Comparison of ENCODE assay signal across 12 cellular contexts in the genomic region with DNA sequence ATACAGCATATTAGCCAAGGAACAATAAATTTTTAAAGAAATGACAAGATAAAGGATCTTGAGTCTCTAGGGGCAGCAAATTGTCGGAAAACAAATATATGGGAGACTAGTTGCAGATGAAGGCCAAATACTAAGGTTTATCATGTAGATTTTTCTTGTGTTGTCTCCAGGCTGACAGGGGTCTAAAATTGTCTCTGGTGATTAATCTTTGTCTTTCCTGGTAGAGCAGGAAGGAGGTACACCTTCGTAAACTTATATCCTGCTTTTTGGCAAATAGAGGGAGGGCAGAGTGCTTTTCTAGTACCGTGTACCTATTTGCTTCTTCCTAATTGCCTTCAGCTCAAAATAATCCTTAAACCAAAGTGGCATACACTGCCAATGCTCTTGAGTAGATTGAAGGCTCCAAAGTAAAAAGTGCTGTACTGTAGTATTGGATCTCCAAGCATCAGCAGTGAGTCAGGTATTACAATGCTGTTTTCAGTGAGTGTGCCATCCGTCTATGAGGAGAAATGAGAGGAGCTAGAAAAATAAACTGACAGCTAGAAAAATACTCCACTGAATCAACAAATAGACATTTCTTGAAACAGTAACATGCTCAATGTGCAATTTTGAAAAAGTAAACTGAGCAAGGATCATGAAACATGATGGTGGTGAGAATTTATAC. TPM values are rescaled to one million over a fixed set of nuclear protein-coding genes. Genes with fewer than 3 reads are reported as not detected.
DNase-seq lines count a peak whose midpoint lies in the region; ATAC-seq and TF ChIP-seq lines count a peak whose summit lies in the region.
"Had no signal": no experiment of that assay in that cellular context is flagged by ENCODE, and none has a peak within 500 bp of the region (broad histone marks: within the 10 kb centered on the region; RNA-seq: fewer than 3 reads in every experiment).

No MANE protein-coding gene starts in this region.

- H3K4me1 ChIP-seq in OCI-LY7 (ENCODE audit: insufficient read depth, low read length, poor library complexity, severe bottlenecking) (peaks cover 20% of the 10 kb centered on the region), trophoblast cell (ENCODE audit: control insufficient read depth in 1 of 2, insufficient read depth in 2 of 2, low read length in 2 of 2) (peaks cover 12 to 21% of the 10 kb centered on the region in 2 experiments)

- POLR2A ChIA-PET in OCI-LY7 (lab: Charles Lee), result interaction anchor here (0.6 to 4.9 kb wide), 12 partner anchors 9 to 839 kb away, joined by 3 to 24 read pairs (median 4); no protein-coding TSS in a partner anchor

- peaks cover 16% of the 10 kb centered on the region; the same call in 1 of the 2 replicates for H3K79me2 ChIP-seq in OCI-LY7 (ENCODE audit: insufficient read depth, low read depth, low read length)
- peaks cover 18% of the 10 kb centered on the region for H3K79me2 ChIP-seq in trophoblast cell (ENCODE audit: control insufficient read depth, insufficient read depth, low read length, poor library complexity)

- H2BK5ac ChIP-seq in trophoblast cell (ENCODE audit: low read depth, low read length, poor library complexity), result no peak overlapping the region

- H3K4ac ChIP-seq in trophoblast cell (ENCODE audit: low read depth, low read length), result no peak overlapping the region

- no peak overlapping the region for H2AK5ac ChIP-seq in trophoblast cell (ENCODE audit: low read length)

- H2BK12ac ChIP-seq in trophoblast cell (ENCODE audit: low read length), result no peak overlapping the region

- H3K9ac ChIP-seq in trophoblast cell (ENCODE audit: low read length), result no peak overlapping the region

- H3K14ac ChIP-seq in trophoblast cell (ENCODE audit: low read length), result no peak overlapping the region

- H3K36me3 Mint-ChIP-seq in T-helper 1 cell treated with Interleukin-12 subunit alpha and Interleukin-12 subunit beta and Interleukin-4 antibody, amounts not matched to agents 30 μg/mL and 1 μg/mL, for 36 hours (ENCODE audit: low read depth), result peaks cover 2% of the 10 kb centered on the region

- CTCF ChIA-PET in OCI-LY7 (lab: Charles Lee; ENCODE audit: unreplicated experiment), result interaction anchor here (1.5 to 2.4 kb wide), 2 partner anchors 13 to 151 kb away, joined by 4 to 5 read pairs; no protein-coding TSS in a partner anchor

- H3K4me1 Mint-ChIP-seq in T-helper 1 cell treated with Interleukin-12 subunit alpha and Interleukin-12 subunit beta and Interleukin-4 antibody, amounts not matched to agents 30 μg/mL and 1 μg/mL, for 36 hours (ENCODE audit: low read depth), result peaks cover 15% of the 10 kb centered on the region

- peaks cover 23% of the 10 kb centered on the region for H3K79me1 ChIP-seq in trophoblast cell (ENCODE audit: low read length)

- no peaks in the 10 kb centered on the region for H3K9me3 ChIP-seq in OCI-LY7 (ENCODE audit: low read length)
- H3K9me3 ChIP-seq in trophoblast cell (ENCODE audit: insufficient read depth, low read depth, low read length), result no peaks in the 10 kb centered on the region

- H3K9me3 Mint-ChIP-seq in T-helper 1 cell treated with Interleukin-12 subunit alpha and Interleukin-12 subunit beta and Interleukin-4 antibody, amounts not matched to agents 30 μg/mL and 1 μg/mL, for 36 hours, result no peaks in the 10 kb centered on the region
- H3K9me3 Mint-ChIP-seq: activated B cell treated with CpG ODN at 0.5 μM for 24 hours; activated T-helper 17 cell treated with anti-CD3 and anti-CD28 coated beads, Interleukin-2, amount 50 U/mL, for 72 hours had no signal

- H3K18ac ChIP-seq in trophoblast cell (ENCODE audit: low read length), result no peak overlapping the region

- no peak for TF ChIP-seq CTCF in OCI-LY7 (conservative IDR thresholded peaks at IDR 0.05; ENCODE audit: low read length)

- H3K36me3 ChIP-seq in OCI-LY7 (ENCODE audit: insufficient read depth, low read length), result no peaks in the 10 kb centered on the region
- H3K36me3 ChIP-seq in trophoblast cell (ENCODE audit: control insufficient read depth in 1 of 2, insufficient read depth in 2 of 2, low read length in 2 of 2), result peaks cover 3% of the 10 kb centered on the region in 2 experiments

- H3K4me2 ChIP-seq in OCI-LY7 (ENCODE audit: low read length) (peak overlapping the region; percentile 79), trophoblast cell (ENCODE audit: low read length) (no peak overlapping the region)

- WGBS in trophoblast cell (ENCODE audit: extremely low coverage, insufficient coverage, insufficient read length), result no CpG with 5 or more reads among the region's 4 CpGs

- no TSS peak for BruUV-seq in OCI-LY7 (replicated peaks; lab: Mats Ljungman, UMichigan)

- H2AFZ ChIP-seq in OCI-LY7 (ENCODE audit: low read length) (peak overlapping the region; percentile 92), trophoblast cell (ENCODE audit: insufficient read depth, low read length, poor library complexity) (no peak overlapping the region)

- no peak for TF ChIP-seq POLR2A in erythroblast (IDR thresholded peaks at IDR 0.05; ENCODE audit: low read length)

- no peak for ATAC-seq in HG03045 (IDR thresholded peaks at IDR 0.05; ENCODE audit: unreplicated experiment)
- ATAC-seq: left lobe of liver had no signal

- H3K27ac Mint-ChIP-seq in T-helper 1 cell treated with Interleukin-12 subunit alpha and Interleukin-12 subunit beta and Interleukin-4 antibody, amounts not matched to agents 30 μg/mL and 1 μg/mL, for 36 hours, result peak overlapping the region; percentile 16
- H3K27ac Mint-ChIP-seq: activated B cell treated with CpG ODN at 0.5 μM for 24 hours had no signal

- H4K91ac ChIP-seq in trophoblast cell (ENCODE audit: low read depth, low read length), result peak overlapping the region; percentile 47

- H3K27me3 ChIP-seq in trophoblast cell (ENCODE audit: insufficient read depth, low read length), result no peaks in the 10 kb centered on the region

- H3K27ac ChIP-seq in OCI-LY7 (ENCODE audit: low read depth, low read length, poor library complexity, severe bottlenecking) (no peak overlapping the region), trophoblast cell (ENCODE audit: low read depth, low read length) (peak overlapping the region; percentile 89)

- H4K20me1 ChIP-seq in OCI-LY7 (ENCODE audit: insufficient read depth, low read length), result no peaks in the 10 kb centered on the region

- no peaks in the 10 kb centered on the region for H3K9me2 ChIP-seq in OCI-LY7 (ENCODE audit: insufficient read depth, low read length)

- H3K4me3 Mint-ChIP-seq in T-helper 1 cell treated with Interleukin-12 subunit alpha and Interleukin-12 subunit beta and Interleukin-4 antibody, amounts not matched to agents 30 μg/mL and 1 μg/mL, for 36 hours, result no peak overlapping the region
- H3K4me3 Mint-ChIP-seq: activated B cell treated with CpG ODN at 0.5 μM for 24 hours; activated T-helper 17 cell treated with anti-CD3 and anti-CD28 coated beads, Interleukin-2, amount 50 U/mL, for 72 hours had no signal

- DNase-seq in T-helper 1 cell (no peak), OCI-LY7 (ENCODE audit: low spot score) (no peak), erythroblast (lab: John Stamatoyannopoulos, UW) (peak; percentile 32 to 56), trophoblast cell (no peak), dedifferentiated amniotic fluid mesenchymal stem cell (ENCODE audit: extremely low spot score) (no peak), A172 (ENCODE audit: low spot score) (no peak)
- DNase-seq: activated B cell treated with CpG ODN at 0.5 μM for 24 hours, substantia nigra had no signal

- peaks cover 9% of the 10 kb centered on the region for H3K27me3 Mint-ChIP-seq in T-helper 1 cell treated with Interleukin-12 subunit alpha and Interleukin-12 subunit beta and Interleukin-4 antibody, amounts not matched to agents 30 μg/mL and 1 μg/mL, for 36 hours (ENCODE audit: low read depth)
- H3K27me3 Mint-ChIP-seq: activated T-helper 17 cell treated with anti-CD3 and anti-CD28 coated beads, Interleukin-2, amount 50 U/mL, for 72 hours had no signal

- intact Hi-C loops in OCI-LY7 (cut with micrococcal nuclease; ENCODE audit: unreplicated experiment), result no loop called here

- H4K12ac ChIP-seq in trophoblast cell (ENCODE audit: low read depth, low read length), result no peak overlapping the region

- no peak overlapping the region for H3K23ac ChIP-seq in trophoblast cell (ENCODE audit: low read length)

- H4K8ac ChIP-seq in trophoblast cell (ENCODE audit: low read depth, low read length), result no peak overlapping the region

- H2BK120ac ChIP-seq in trophoblast cell (ENCODE audit: insufficient read depth, low read length, poor library complexity), result peak overlapping the region; percentile 31

- no peak overlapping the region for H3K4me3 ChIP-seq in OCI-LY7 (ENCODE audit: low read depth, low read length, poor library complexity, severe bottlenecking)
- H3K4me3 ChIP-seq in trophoblast cell (ENCODE audit: low read depth, low read length), result no peak overlapping the region

RNA-seq across cellular contexts. Expression of gene LEPR, which starts 1.8 kb away (rescaled TPM):
- 0.63 and 0.67 TPM in 2 replicates for total RNA-seq in OCI-LY7 (2014; rRNA removed; shearing (Covaris generic))
- 0.68 and 1.0 TPM in 2 replicates for total RNA-seq in OCI-LY7 (2022)
- polyA plus RNA-seq in trophoblast cell (2013), result 5.0 and 5.1 TPM in 2 replicates
- total RNA-seq in A172 (2014; rRNA removed; shearing (Covaris generic)), result 3.0 and 3.1 TPM in 2 replicates

RNA-seq across cellular contexts. Expression of gene LEPROT, which starts 1.8 kb away (rescaled TPM):
- 6.7 and 14.5 TPM in 2 replicates for total RNA-seq in OCI-LY7 (2014; rRNA removed; shearing (Covaris generic))
- total RNA-seq in OCI-LY7 (2022), result 20.5 and 22.7 TPM in 2 replicates
- polyA plus RNA-seq in trophoblast cell (2013), result 59.3 and 62.1 TPM in 2 replicates
- 62.6 and 64.1 TPM in 2 replicates for total RNA-seq in A172 (2014; rRNA removed; shearing (Covaris generic))

Comparison
In these comparisons a context has a peak if more than half of its experiments do, and no peak if none do; other contexts are left out.
1. DNase-seq: peak in erythroblast (2 of 2); none in T-helper 1 cell (0 of 5), OCI-LY7 (single experiment), trophoblast cell (0 of 2), dedifferentiated amniotic fluid mesenchymal stem cell (single experiment) and A172 (single experiment).